Comparison of ENCODE assay signal across 14 cellular contexts in genomic region chr7:3956949-3957348, GRCh38.
DNase-seq lines count a peak whose midpoint lies in the region; ATAC-seq and FAIRE-seq lines count a peak whose summit lies in the region.
"Had no signal": no experiment of that assay in that cellular context is flagged by ENCODE, and none has a peak within 500 bp of the region (broad histone marks: within the 10 kb centered on the region; RNA-seq: fewer than 3 reads in every experiment).

No MANE protein-coding gene starts in this region.

- DNase-seq in GM18507 (ENCODE audit: extremely low spot score, insufficient read length, low read depth) (peak; percentile 22), SIG-M5 (lab: John Stamatoyannopoulos, UW) (no peak), NCI-H2081 treated with DMSO at 0.1 percent for 48 hours (lab: John Stamatoyannopoulos, UW) (no peak), anterior cingulate cortex (lab: John Stamatoyannopoulos, UW) (no peak), urothelium cell line (ENCODE audit: low spot score) (no peak)
- DNase-seq: activated CD4-positive, CD25-positive, alpha-beta regulatory T cell; activated T-cell treated with anti-CD3 and anti-CD28 coated beads for 4 hours; GOT3; heart right ventricle; OCI-M1; upper lobe of left lung had no signal

- ATAC-seq in GM19463 (IDR thresholded peaks at IDR 0.05; ENCODE audit: unreplicated experiment) (peak; percentile 57), HG02798 (IDR thresholded peaks at IDR 0.05; ENCODE audit: poor library complexity, unreplicated experiment) (peak; percentile 46), HG03442 (IDR thresholded peaks at IDR 0.05; ENCODE audit: unreplicated experiment) (peak; percentile 52)
- ATAC-seq: heart right ventricle had no signal

- FAIRE-seq in GM18507 (lab: Jason Lieb, UNC) = peak; percentile 90
- FAIRE-seq in urothelium cell line (lab: Jason Lieb, UNC) = no peak
